Comparison of ENCODE assay signal across 8 cellular contexts in genomic region chr3:174440741-174441587, GRCh38.
DNase-seq lines count a peak whose midpoint lies in the region; FAIRE-seq and TF ChIP-seq lines count a peak whose summit lies in the region.

No MANE protein-coding gene starts in this region.

- H3K36me3 ChIP-seq in HAP-1 (replicated peaks) (no peaks in the 10 kb centered on the region), right atrium auricular region (no peaks in the 10 kb centered on the region)

- H3K4me3 ChIP-seq in HAP-1 (peak overlapping the region; percentile 47), right atrium auricular region (peak overlapping the region; percentile 80 to 81)

- no peak for FAIRE-seq in urothelium cell line (lab: Jason Lieb, UNC)

- H3K27ac ChIP-seq in right atrium auricular region: peak overlapping the region; percentile 95 to 97

- H3K4me1 ChIP-seq in HAP-1: peaks cover 33% of the 10 kb centered on the region
- peaks cover 0 to 21% of the 10 kb centered on the region in 2 donors for H3K4me1 ChIP-seq in right atrium auricular region

- H3K9me3 ChIP-seq in HAP-1 (no peaks in the 10 kb centered on the region), right atrium auricular region (no peaks in the 10 kb centered on the region)

- intact Hi-C loops in posterior vena cava (cut with DNase I): no loop called here

- DNase-seq in G401 (ENCODE audit: low spot score) (peak; percentile 88), HAP-1 (ENCODE audit: low spot score in 2 of 2) (peak; percentile 70 to 91), M059J (ENCODE audit: low read depth) (peak; percentile 94), SHP77 treated with DMSO at 0.1 percent for 48 hours (lab: John Stamatoyannopoulos, UW) (peak; percentile 83), anterior cingulate cortex (lab: John Stamatoyannopoulos, UW) (peak in 57 of 58 donors; percentile 48 to 91 (median 83)), right atrium auricular region (ENCODE audit: low spot score) (peak; percentile 83), posterior vena cava (ENCODE audit: low spot score) (peak; percentile 96), urothelium cell line (ENCODE audit: low spot score) (peak; percentile 68)

- in situ Hi-C loops in G401 (cut with HindIII; ENCODE audit: low sequenced_read_pairs): no loop called here
- in situ Hi-C loops in HAP-1 (cut with MboI; ENCODE audit: low sequenced_read_pairs): no loop called here

- TF ChIP-seq CTCF in right atrium auricular region (IDR thresholded peaks at IDR 0.05): peak in 1 of 2 donors; percentile 10

- H3K27me3 ChIP-seq in HAP-1 (ENCODE audit: low read depth) (no peaks in the 10 kb centered on the region), right atrium auricular region (no peaks in the 10 kb centered on the region)

Comparison
In these comparisons a context has a peak if more than half of its experiments do, and no peak if none do; other contexts are left out.
1. Peak in every context shown above with its lines: DNase-seq, H3K4me3 ChIP-seq and H3K27ac ChIP-seq.